In the genomic region with DNA sequence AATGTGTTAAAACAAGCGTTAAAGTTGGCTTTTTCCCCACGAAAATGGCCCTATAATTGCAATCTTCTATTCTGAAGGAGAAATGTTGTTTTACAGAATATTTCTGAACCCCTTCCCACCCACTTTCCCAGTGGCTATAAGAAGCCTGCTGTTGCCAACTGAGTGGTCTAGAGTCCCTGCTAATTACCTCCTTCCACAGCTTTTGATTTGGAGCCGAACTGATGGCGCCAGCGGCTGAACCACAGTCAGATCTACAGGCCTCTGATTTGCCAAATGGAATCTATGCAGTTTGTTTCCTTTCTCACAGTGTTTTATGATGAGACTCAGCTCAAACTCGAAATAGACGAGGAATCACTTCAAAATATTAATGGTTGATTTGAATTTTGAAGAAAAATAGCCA, we compare ENCODE assay signal across 13 cellular contexts.
DNase-seq lines count a peak whose midpoint lies in the region; ATAC-seq, FAIRE-seq and TF ChIP-seq lines count a peak whose summit lies in the region.
"Had no signal": no experiment of that assay in that cellular context is flagged by ENCODE, and none has a peak within 500 bp of the region (broad histone marks: within the 10 kb centered on the region; RNA-seq: fewer than 3 reads in every experiment).

No MANE protein-coding gene starts in this region.

- peaks cover 35% of the 10 kb centered on the region for H3K9me3 Mint-ChIP-seq in nephron progenitor cell

- H3K4me3 ChIP-seq in A549 (no peak overlapping the region), coronary artery (no peak overlapping the region)
- H3K4me3 ChIP-seq: PC-9 had no signal

- TF ChIP-seq POLR2A in A549 (IDR thresholded peaks at IDR 0.05; ENCODE audit: low read length): no peak

- ATAC-seq in A549 (no peak), HG03039 (IDR thresholded peaks at IDR 0.05; ENCODE audit: unreplicated experiment) (no peak), GM19463 (IDR thresholded peaks at IDR 0.05; ENCODE audit: unreplicated experiment) (no peak), GM21528 (IDR thresholded peaks at IDR 0.05; ENCODE audit: low FRiP score, unreplicated experiment) (no peak)
- ATAC-seq: esophagus mucosa had no signal

- no peak for FAIRE-seq in A549 (lab: Jason Lieb, UNC)

- H3K4me2 ChIP-seq in A549: no peak overlapping the region

- peak overlapping the region; percentile 71 for H3K27ac Mint-ChIP-seq in nephron progenitor cell

- DNase-seq in A549 (ENCODE audit: low read depth in 1 of 2, low spot score in 1 of 2): no peak
- peak; percentile 79 to 91 for DNase-seq in NCI-H446 (lab: John Stamatoyannopoulos, UW)
- DNase-seq in coronary artery (ENCODE audit: low spot score): no peak
- DNase-seq in nephron progenitor cell: no peak
- DNase-seq in NCI-H1436 treated with DMSO at 0.1 percent for 48 hours (lab: John Stamatoyannopoulos, UW): no peak
- DNase-seq: activated CD8-positive, alpha-beta memory T cell treated with anti-CD3 and anti-CD28 coated beads for 24 hours; activated naive CD4-positive, alpha-beta T cell; DMS79 had no signal

- peaks cover 26% of the 10 kb centered on the region for H3K36me3 Mint-ChIP-seq in nephron progenitor cell (ENCODE audit: low read depth)

- no peak overlapping the region for H3K4me3 Mint-ChIP-seq in nephron progenitor cell

- H3K9me3 ChIP-seq in A549: peaks cover 20% of the 10 kb centered on the region; the same call in 2 of the 3 replicates

- peaks cover 6% of the 10 kb centered on the region for H3K27me3 Mint-ChIP-seq in nephron progenitor cell (ENCODE audit: low read depth, poor library complexity)

- CTCF ChIA-PET in A549 (lab: Yijun Ruan, JAX): no interaction called here

- H3K4me1 Mint-ChIP-seq in nephron progenitor cell: peaks cover 27% of the 10 kb centered on the region

- no peak for TF ChIP-seq RAD21 in A549 (conservative IDR thresholded peaks at IDR 0.05 in 1 of 2, IDR thresholded peaks at IDR 0.05 in 1 of 2)

- peaks cover 15% of the 10 kb centered on the region for H3K4me1 ChIP-seq in A549

- POLR2A ChIA-PET in A549 (lab: Yijun Ruan, JAX): interaction anchor here (1.0 kb wide), 1 partner anchor 14 kb away, joined by 3 read pairs; no protein-coding TSS in a partner anchor

- H3K27ac ChIP-seq in A549: peak overlapping the region; percentile 60 to 70; a peak in 4 of 6 replicates
- H3K27ac ChIP-seq in coronary artery: peak overlapping the region; percentile 43 to 74

- WGBS in A549 (ENCODE audit: missing lambda C conversion rate): 90% methylated on average over 7 of the region's 7 CpGs

- TF ChIP-seq CTCF in A549 (IDR thresholded peaks at IDR 0.05) (no peak), coronary artery (IDR thresholded peaks at IDR 0.05) (no peak), nephron progenitor cell (IDR thresholded peaks at IDR 0.05) (no peak)

- no peak for TF ChIP-seq EP300 in A549 (IDR thresholded peaks at IDR 0.05)

TF ChIP-seq in A549, 52 proteins besides CTCF, POLR2A, EP300 and RAD21:
- TF ChIP-seq, protein P1, sequence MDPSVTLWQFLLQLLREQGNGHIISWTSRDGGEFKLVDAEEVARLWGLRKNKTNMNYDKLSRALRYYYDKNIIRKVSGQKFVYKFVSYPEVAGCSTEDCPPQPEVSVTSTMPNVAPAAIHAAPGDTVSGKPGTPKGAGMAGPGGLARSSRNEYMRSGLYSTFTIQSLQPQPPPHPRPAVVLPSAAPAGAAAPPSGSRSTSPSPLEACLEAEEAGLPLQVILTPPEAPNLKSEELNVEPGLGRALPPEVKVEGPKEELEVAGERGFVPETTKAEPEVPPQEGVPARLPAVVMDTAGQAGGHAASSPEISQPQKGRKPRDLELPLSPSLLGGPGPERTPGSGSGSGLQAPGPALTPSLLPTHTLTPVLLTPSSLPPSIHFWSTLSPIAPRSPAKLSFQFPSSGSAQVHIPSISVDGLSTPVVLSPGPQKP (IDR thresholded peaks at IDR 0.05; ENCODE audit: low read depth, low read length): no peak
- TF ChIP-seq JUNB (IDR thresholded peaks at IDR 0.05) (no peak), BHLHE40 (IDR thresholded peaks at IDR 0.05; ENCODE audit: low read depth, low read length) (no peak), GATA3 (IDR thresholded peaks at IDR 0.05; ENCODE audit: borderline replicate concordance) (no peak), CEBPB (IDR thresholded peaks at IDR 0.05) (no peak), KDM5A (IDR thresholded peaks at IDR 0.05) (no peak), SMC3 (IDR thresholded peaks at IDR 0.05) (no peak), CHD4 (IDR thresholded peaks at IDR 0.05; ENCODE audit: borderline replicate concordance) (no peak), TFCP2L1 (CRISPR knock-in tag; IDR thresholded peaks at IDR 0.05) (no peak), TP53 (CRISPR knock-in tag; IDR thresholded peaks at IDR 0.05) (no peak), MYC (IDR thresholded peaks at IDR 0.05; ENCODE audit: borderline replicate concordance, low read length) (no peak), ESRRA (IDR thresholded peaks at IDR 0.05; ENCODE audit: borderline replicate concordance, low read length) (no peak), NFE2L2 (conservative IDR thresholded peaks at IDR 0.05; ENCODE audit: low read length) (no peak), FOSB (CRISPR knock-in tag; IDR thresholded peaks at IDR 0.05) (no peak), MAX (IDR thresholded peaks at IDR 0.05) (no peak), HOXB13 (CRISPR knock-in tag; IDR thresholded peaks at IDR 0.05; ENCODE audit: low read depth) (no peak), MAFK (IDR thresholded peaks at IDR 0.05; ENCODE audit: partially characterized antibody) (no peak)
- TF ChIP-seq, protein P2, sequence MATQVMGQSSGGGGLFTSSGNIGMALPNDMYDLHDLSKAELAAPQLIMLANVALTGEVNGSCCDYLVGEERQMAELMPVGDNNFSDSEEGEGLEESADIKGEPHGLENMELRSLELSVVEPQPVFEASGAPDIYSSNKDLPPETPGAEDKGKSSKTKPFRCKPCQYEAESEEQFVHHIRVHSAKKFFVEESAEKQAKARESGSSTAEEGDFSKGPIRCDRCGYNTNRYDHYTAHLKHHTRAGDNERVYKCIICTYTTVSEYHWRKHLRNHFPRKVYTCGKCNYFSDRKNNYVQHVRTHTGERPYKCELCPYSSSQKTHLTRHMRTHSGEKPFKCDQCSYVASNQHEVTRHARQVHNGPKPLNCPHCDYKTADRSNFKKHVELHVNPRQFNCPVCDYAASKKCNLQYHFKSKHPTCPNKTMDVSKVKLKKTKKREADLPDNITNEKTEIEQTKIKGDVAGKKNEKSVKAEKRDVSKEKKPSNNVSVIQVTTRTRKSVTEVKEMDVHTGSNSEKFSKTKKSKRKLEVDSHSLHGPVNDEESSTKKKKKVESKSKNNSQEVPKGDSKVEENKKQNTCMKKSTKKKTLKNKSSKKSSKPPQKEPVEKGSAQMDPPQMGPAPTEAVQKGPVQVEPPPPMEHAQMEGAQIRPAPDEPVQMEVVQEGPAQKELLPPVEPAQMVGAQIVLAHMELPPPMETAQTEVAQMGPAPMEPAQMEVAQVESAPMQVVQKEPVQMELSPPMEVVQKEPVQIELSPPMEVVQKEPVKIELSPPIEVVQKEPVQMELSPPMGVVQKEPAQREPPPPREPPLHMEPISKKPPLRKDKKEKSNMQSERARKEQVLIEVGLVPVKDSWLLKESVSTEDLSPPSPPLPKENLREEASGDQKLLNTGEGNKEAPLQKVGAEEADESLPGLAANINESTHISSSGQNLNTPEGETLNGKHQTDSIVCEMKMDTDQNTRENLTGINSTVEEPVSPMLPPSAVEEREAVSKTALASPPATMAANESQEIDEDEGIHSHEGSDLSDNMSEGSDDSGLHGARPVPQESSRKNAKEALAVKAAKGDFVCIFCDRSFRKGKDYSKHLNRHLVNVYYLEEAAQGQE (IDR thresholded peaks at IDR 0.05): no peak
TF ChIP-seq in A549: peak in this region for 0.

Comparison
In these comparisons a context has a peak if more than half of its experiments do, and no peak if none do; other contexts are left out.
1. DNase-seq: peak in NCI-H446 (2 of 2); none in A549 (0 of 2), coronary artery (single experiment), nephron progenitor cell (single experiment) and NCI-H1436 treated with DMSO at 0.1 percent for 48 hours (single experiment).